In the genomic region with DNA sequence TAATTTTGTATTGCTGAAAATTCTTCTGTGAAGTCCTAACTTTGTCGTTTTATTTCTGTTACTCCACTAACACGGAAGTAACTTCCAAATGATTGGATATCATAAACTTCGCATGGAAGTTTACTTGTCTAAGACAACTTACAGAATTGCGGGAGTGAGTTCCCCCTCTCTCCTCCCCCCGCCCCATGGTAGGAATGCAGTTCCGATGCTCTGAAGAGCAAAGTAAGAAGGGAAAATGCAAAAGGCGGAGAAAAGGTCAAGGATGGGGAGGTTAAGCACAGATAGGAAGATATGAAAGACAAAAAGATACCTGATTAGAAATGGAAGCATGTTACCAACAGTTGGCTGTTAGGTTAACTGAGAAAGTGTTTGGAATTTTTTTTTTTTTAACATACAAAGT, we compare ENCODE assay signal across 8 cellular contexts. TPM values are rescaled to one million over a fixed set of nuclear protein-coding genes. Genes with fewer than 3 reads are reported as not detected.
DNase-seq lines count a peak whose midpoint lies in the region; ATAC-seq and TF ChIP-seq lines count a peak whose summit lies in the region.

No MANE protein-coding gene starts in this region.

- no peaks in the 10 kb centered on the region for H3K27me3 ChIP-seq in left ventricle myocardium inferior (ENCODE audit: low read depth)
- no peaks in the 10 kb centered on the region for H3K27me3 ChIP-seq in liver (ENCODE audit: control insufficient read depth in 4 of 4, insufficient read depth in 4 of 4, low read length in 3 of 4)
- no peaks in the 10 kb centered on the region for H3K27me3 ChIP-seq in uterus

- H3K36me3 ChIP-seq in left ventricle myocardium inferior = peaks cover 15% of the 10 kb centered on the region
- peaks cover 0 to 16% (median 8%) of the 10 kb centered on the region in 4 donors for H3K36me3 ChIP-seq in liver (ENCODE audit: control insufficient read depth in 4 of 4, insufficient read depth in 3 of 4, low read depth in 1 of 4, low read length in 3 of 4)
- H3K36me3 ChIP-seq in uterus = no peaks in the 10 kb centered on the region

- no peak for DNase-seq in left ventricle myocardium inferior
- no peak for DNase-seq in Right ventricle myocardium inferior (ENCODE audit: missing footprints)
- DNase-seq in astrocyte of the spinal cord (ENCODE audit: low read depth, low spot score) = no peak
- no peak for DNase-seq in uterus
- no peak for DNase-seq in UCSD-AML1 (lab: John Stamatoyannopoulos, UW; ENCODE audit: unreplicated experiment)
- DNase-seq in NCI-H345 treated with DMSO at 0.1 percent for 48 hours (lab: John Stamatoyannopoulos, UW; ENCODE audit: unreplicated experiment) = no peak

- WGBS in liver = 26% methylated on average over 7 of the region's 7 CpGs

- intact Hi-C loops in left ventricle myocardium inferior (cut with micrococcal nuclease) = loop anchor here (10.0 kb wide), 1 partner anchor 310 kb away; a partner anchor contains a TSS
- intact Hi-C loops in Right ventricle myocardium inferior (cut with DNase I) = loop anchor here (10.0 kb wide), 2 partner anchors 150 to 310 kb away; a partner anchor contains a TSS
- intact Hi-C loops in uterus (cut with DNase I; ENCODE audit: low total_unique reads) = no loop called here

- no peak for TF ChIP-seq CTCF in left ventricle myocardium inferior (IDR thresholded peaks at IDR 0.05; ENCODE audit: borderline replicate concordance)
- no peak for TF ChIP-seq CTCF in astrocyte of the spinal cord (IDR thresholded peaks at IDR 0.05; ENCODE audit: low read depth, low read length)
- TF ChIP-seq CTCF in liver (IDR thresholded peaks at IDR 0.05; ENCODE audit: low read depth, low read length, missing input control) = no peak
- no peak for TF ChIP-seq CTCF in uterus (IDR thresholded peaks at IDR 0.05)

- no peak for TF ChIP-seq RAD21 in liver (IDR thresholded peaks at IDR 0.05)

- H3K4me1 ChIP-seq in left ventricle myocardium inferior (peaks cover 44% of the 10 kb centered on the region), liver (ENCODE audit: control insufficient read depth in 4 of 4, insufficient read depth in 4 of 4, low read length in 3 of 4) (peaks cover 0 to 16% (median 15%) of the 10 kb centered on the region in 4 donors), uterus (peaks cover 0 to 4% of the 10 kb centered on the region in 2 donors)

- no peak overlapping the region for H3K27ac ChIP-seq in left ventricle myocardium inferior (replicated peaks)
- no peak overlapping the region for H3K27ac ChIP-seq in liver (ENCODE audit: low read depth in 1 of 2, low read length in 2 of 2)
- H3K27ac ChIP-seq in uterus = no peak overlapping the region

- in situ Hi-C loops in astrocyte of the spinal cord (cut with HindIII; ENCODE audit: low sequenced_read_pairs) = no loop called here

- no peak for TF ChIP-seq POLR2A in uterus (IDR thresholded peaks at IDR 0.05)

- ATAC-seq in Right ventricle myocardium inferior (no peak), HG03159 (IDR thresholded peaks at IDR 0.05; ENCODE audit: unreplicated experiment) (no peak)

- H3K9me3 ChIP-seq in left ventricle myocardium inferior (replicated peaks) (no peaks in the 10 kb centered on the region), liver (ENCODE audit: control insufficient read depth in 4 of 4, low read length in 3 of 4) (no peaks in the 10 kb centered on the region), uterus (no peaks in the 10 kb centered on the region)

- H3K9ac ChIP-seq in liver (ENCODE audit: low read depth in 1 of 2, low read length in 2 of 2) = no peak overlapping the region

- peak overlapping the region; percentile 84 for H3K4me3 ChIP-seq in left ventricle myocardium inferior
- peak overlapping the region; percentile 77 for H3K4me3 ChIP-seq in astrocyte of the spinal cord (ENCODE audit: low read depth, low read length)
- H3K4me3 ChIP-seq in liver (ENCODE audit: low read depth in 1 of 3, low read length in 3 of 3) = peak overlapping the region; percentile 69 to 98 (median 91)
- H3K4me3 ChIP-seq in uterus = peak overlapping the region; percentile 56 to 95

TF ChIP-seq in liver, 16 proteins besides CTCF, POLR2A, EP300 and RAD21:
- no peak for TF ChIP-seq TAF1 (conservative IDR thresholded peaks at IDR 0.05)
- TF ChIP-seq YY1 (IDR thresholded peaks at IDR 0.05) = no peak
- no peak for TF ChIP-seq GABPA (IDR thresholded peaks at IDR 0.05 in 1 of 2, conservative IDR thresholded peaks at IDR 0.05 in 1 of 2)
- TF ChIP-seq FOXA2 (IDR thresholded peaks at IDR 0.05) = no peak
- no peak for TF ChIP-seq FOXA1 (IDR thresholded peaks at IDR 0.05)
- no peak for TF ChIP-seq EGR1 (IDR thresholded peaks at IDR 0.05; ENCODE audit: low read depth in 2 of 2)
- TF ChIP-seq RXRA (IDR thresholded peaks at IDR 0.05) = no peak
- no peak for TF ChIP-seq NR2F2 (IDR thresholded peaks at IDR 0.05)
- TF ChIP-seq HNF4A (conservative IDR thresholded peaks at IDR 0.05) = no peak

RNA-seq across cellular contexts. Expression of a gene that starts 1.3 kb away (rescaled TPM):
- 153 TPM for total RNA-seq in left ventricle myocardium inferior
- 185 TPM for total RNA-seq in Right ventricle myocardium inferior
- total RNA-seq in liver = 100 to 1,000 TPM; 139 to 223 TPM
- polyA plus RNA-seq in liver = 100 to 1,000 TPM; 115 to 145 TPM
- total RNA-seq in uterus = 100 to 1,000 TPM in 3 of 4 donors, 10 to 100 TPM in 1; 96.8 to 611 (median 225) TPM
